10 cellular contexts compared by ENCODE assay signal in the genomic region with DNA sequence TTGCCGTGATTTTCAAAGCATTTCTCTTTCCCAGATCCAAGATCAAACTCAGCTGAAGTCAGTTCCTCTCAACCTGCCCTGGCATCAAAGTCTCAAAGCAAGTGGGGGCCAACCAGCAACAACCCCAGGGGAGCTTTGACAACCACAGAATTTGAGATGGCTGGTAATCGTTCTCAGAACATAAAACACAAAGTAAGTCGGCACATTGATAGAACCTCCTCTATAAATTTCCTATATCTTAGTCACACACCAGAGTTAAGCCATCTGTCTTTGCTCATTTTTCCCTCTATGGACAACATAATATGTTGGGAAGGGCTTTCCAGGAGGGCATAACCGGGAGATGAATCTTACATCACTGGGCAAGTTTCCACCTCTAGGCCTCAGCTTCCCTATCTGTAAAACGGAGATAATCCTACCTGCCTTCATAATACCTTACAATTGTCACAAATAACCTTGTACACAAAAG. TPM values are rescaled to one million over a fixed set of nuclear protein-coding genes. Genes with fewer than 3 reads are reported as not detected.
DNase-seq lines count a peak whose midpoint lies in the region; ATAC-seq, FAIRE-seq and TF ChIP-seq lines count a peak whose summit lies in the region.
"Had no signal": no experiment of that assay in that cellular context is flagged by ENCODE, and none has a peak within 500 bp of the region (broad histone marks: within the 10 kb centered on the region; RNA-seq: fewer than 3 reads in every experiment).

No MANE protein-coding gene starts in this region.

- peak; percentile 17 for DNase-seq in DMS 273 (lab: John Stamatoyannopoulos, UW; ENCODE audit: unreplicated experiment)
- no peak for DNase-seq in DMS 273 treated with DMSO at 0.1 percent for 48 hours (lab: John Stamatoyannopoulos, UW)
- DNase-seq in astrocyte (ENCODE audit: low read depth): no peak
- DNase-seq in neural progenitor cell (ENCODE audit: low spot score): no peak
- DNase-seq in hypothalamus (lab: John Stamatoyannopoulos, UW): no peak
- DNase-seq in NCI-H2171 treated with DMSO at 0.1 percent for 48 hours (lab: John Stamatoyannopoulos, UW): no peak
- DNase-seq: effector memory CD8-positive, alpha-beta T cell; NCI-H1417 treated with DMSO at 0.1 percent for 48 hours had no signal

- no peak overlapping the region for H3K4me3 ChIP-seq in astrocyte (ENCODE audit: insufficient read depth, low read depth, low read length)
- no peak overlapping the region for H3K4me3 ChIP-seq in neural progenitor cell

- H3K4me2 ChIP-seq in astrocyte (ENCODE audit: low read length): peak overlapping the region; percentile 91
- H3K4me2 ChIP-seq in neural progenitor cell: no peak overlapping the region

- H3K27me3 Mint-ChIP-seq in astrocyte (ENCODE audit: low read depth, unreplicated experiment) (no peaks in the 10 kb centered on the region), neural progenitor cell (ENCODE audit: insufficient read depth, low read depth) (peaks cover 3% of the 10 kb centered on the region)
- H3K27me3 Mint-ChIP-seq: effector memory CD8-positive, alpha-beta T cell had no signal

- ATAC-seq in HG03432 (IDR thresholded peaks at IDR 0.05; ENCODE audit: unreplicated experiment): no peak
- ATAC-seq: effector memory CD8-positive, alpha-beta T cell had no signal

- H3K36me3 Mint-ChIP-seq in astrocyte (ENCODE audit: low read depth, unreplicated experiment) (peaks cover 10% of the 10 kb centered on the region), neural progenitor cell (peaks cover 22% of the 10 kb centered on the region)

- H3K27me3 ChIP-seq in astrocyte (ENCODE audit: insufficient read depth, low read length) (no peaks in the 10 kb centered on the region), neural progenitor cell (no peaks in the 10 kb centered on the region)

- H3K4me1 ChIP-seq in astrocyte (ENCODE audit: insufficient read depth, low read length) (peaks cover 29% of the 10 kb centered on the region), neural progenitor cell (peaks cover 20% of the 10 kb centered on the region)

- H3K27ac ChIP-seq in KOPT-K1 (ENCODE audit: low read depth, low read length, poor library complexity, severe bottlenecking) (peak overlapping the region; percentile 93), astrocyte (ENCODE audit: low read depth, low read length) (peak overlapping the region; percentile 81), neural progenitor cell (peak overlapping the region; percentile 49)

- peaks cover 65% of the 10 kb centered on the region for H3K36me3 ChIP-seq in KOPT-K1 (ENCODE audit: insufficient read depth, low read length)
- peaks cover 29% of the 10 kb centered on the region for H3K36me3 ChIP-seq in astrocyte (ENCODE audit: insufficient read depth, low read length)
- H3K36me3 ChIP-seq in neural progenitor cell: peaks cover 12% of the 10 kb centered on the region

- no peaks in the 10 kb centered on the region for H3K9me3 ChIP-seq in KOPT-K1 (ENCODE audit: insufficient read depth, low read length, poor library complexity, severe bottlenecking)
- H3K9me3 ChIP-seq in astrocyte (ENCODE audit: insufficient read depth, low read depth, low read length): no peaks in the 10 kb centered on the region
- no peaks in the 10 kb centered on the region for H3K9me3 ChIP-seq in neural progenitor cell (ENCODE audit: low read depth)

- H3K79me2 ChIP-seq in astrocyte (ENCODE audit: insufficient read depth, low read length) (peaks cover 91% of the 10 kb centered on the region), neural progenitor cell (ENCODE audit: low read depth) (peaks cover 88% of the 10 kb centered on the region)

- H3K9ac ChIP-seq in astrocyte (ENCODE audit: low read length): no peak overlapping the region
- no peak overlapping the region for H3K9ac ChIP-seq in neural progenitor cell

- H3K27ac Mint-ChIP-seq in astrocyte (ENCODE audit: unreplicated experiment) (peak overlapping the region; percentile 63), neural progenitor cell (no peak overlapping the region)

- peaks cover 58% of the 10 kb centered on the region for H3F3A ChIP-seq in neural progenitor cell (ENCODE audit: low read depth)

- H3K9me3 Mint-ChIP-seq in astrocyte (ENCODE audit: unreplicated experiment): no peaks in the 10 kb centered on the region
- no peaks in the 10 kb centered on the region for H3K9me3 Mint-ChIP-seq in neural progenitor cell
- H3K9me3 Mint-ChIP-seq: effector memory CD8-positive, alpha-beta T cell had no signal

- TF ChIP-seq CTCF in astrocyte (IDR thresholded peaks at IDR 0.05; ENCODE audit: insufficient read depth, low read depth, low read length) (no peak), neural progenitor cell (IDR thresholded peaks at IDR 0.05) (no peak)

- peak overlapping the region; percentile 94 for H3K4me3 Mint-ChIP-seq in astrocyte (ENCODE audit: unreplicated experiment)
- peak overlapping the region; percentile 99 for H3K4me3 Mint-ChIP-seq in neural progenitor cell

- H4K20me1 ChIP-seq in astrocyte (ENCODE audit: insufficient read depth, low read length) (peaks cover 13% of the 10 kb centered on the region), neural progenitor cell (ENCODE audit: low read depth) (peaks cover 16% of the 10 kb centered on the region)

- H3K4me1 Mint-ChIP-seq in astrocyte (ENCODE audit: low read depth, unreplicated experiment): peaks cover 21% of the 10 kb centered on the region
- H3K4me1 Mint-ChIP-seq in neural progenitor cell: peaks cover 44% of the 10 kb centered on the region

- no peak overlapping the region for H2AFZ ChIP-seq in astrocyte (ENCODE audit: low read depth, low read length)
- no peak overlapping the region for H2AFZ ChIP-seq in neural progenitor cell (replicated peaks)

- FAIRE-seq in astrocyte (lab: Jason Lieb, UNC): no peak

RNA-seq across cellular contexts. Expression of a gene that starts 1.2 kb away (rescaled TPM):
- total RNA-seq in astrocyte (18.9 and 23.3 TPM in 2 replicates), neural progenitor cell (ENCODE audit: low replicate concordance) (50.8 and 58.0 TPM in 2 replicates)

RNA-seq across cellular contexts. Expression of a gene that starts 4.2 kb away (rescaled TPM):
- total RNA-seq in astrocyte (57.5 and 67.0 TPM in 2 replicates), neural progenitor cell (ENCODE audit: low replicate concordance) (77.0 and 82.3 TPM in 2 replicates)
